8 cellular contexts compared by ENCODE assay signal in genomic region chr3:25662921-25663320, GRCh38. TPM values are rescaled to one million over a fixed set of nuclear protein-coding genes. Genes with fewer than 3 reads are reported as not detected.
DNase-seq lines count a peak whose midpoint lies in the region; ATAC-seq, FAIRE-seq and TF ChIP-seq lines count a peak whose summit lies in the region.

No MANE protein-coding gene starts in this region.

- H3K9me3 ChIP-seq in SJCRH30 (replicated peaks) (no peaks in the 10 kb centered on the region), esophagus muscularis mucosa (no peaks in the 10 kb centered on the region), pancreas (no peaks in the 10 kb centered on the region)

- 4% methylated on average over 4 of the region's 4 CpGs for WGBS in esophagus muscularis mucosa
- WGBS in pancreas, 2 donors, result 0 to 1% methylated on average over 4 of the region's 4 CpGs

- H3K4me1 ChIP-seq in SJCRH30, result peaks cover 11% of the 10 kb centered on the region
- peaks cover 33 to 60% (median 54%) of the 10 kb centered on the region in 4 donors for H3K4me1 ChIP-seq in esophagus muscularis mucosa
- H3K4me1 ChIP-seq in pancreas, result peaks cover 25 to 46% (median 26%) of the 10 kb centered on the region in 3 donors

- TF ChIP-seq POLR2A in esophagus muscularis mucosa (IDR thresholded peaks at IDR 0.05; ENCODE audit: low read depth), result no peak

- H3K27me3 ChIP-seq in SJCRH30 (no peaks in the 10 kb centered on the region), esophagus muscularis mucosa (no peaks in the 10 kb centered on the region), pancreas (no peaks in the 10 kb centered on the region)

- FAIRE-seq in pancreas (lab: Jason Lieb, UNC), result no peak

- H3K36me3 ChIP-seq in SJCRH30, result no peaks in the 10 kb centered on the region
- H3K36me3 ChIP-seq in esophagus muscularis mucosa, result no peaks in the 10 kb centered on the region
- H3K36me3 ChIP-seq in pancreas, result no peaks in the 10 kb centered on the region

- peak overlapping the region; percentile 85 for H3K4me3 ChIP-seq in SJCRH30
- H3K4me3 ChIP-seq in esophagus muscularis mucosa, result peak overlapping the region; percentile 68 to 90 (median 80)
- peak overlapping the region; percentile 58 to 76 (median 66) for H3K4me3 ChIP-seq in pancreas

- TF ChIP-seq EP300 in esophagus muscularis mucosa (IDR thresholded peaks at IDR 0.05), result no peak

- ATAC-seq in pancreas (no peak), HG02759 (IDR thresholded peaks at IDR 0.05; ENCODE audit: unreplicated experiment) (no peak), GM19452 (IDR thresholded peaks at IDR 0.05; ENCODE audit: unreplicated experiment) (no peak), HG03457 (IDR thresholded peaks at IDR 0.05; ENCODE audit: unreplicated experiment) (no peak)

- peak; percentile 9 for DNase-seq in EH (ENCODE audit: low read depth)
- DNase-seq in SJCRH30, result no peak
- DNase-seq in esophagus muscularis mucosa (ENCODE audit: extremely low spot score), result no peak
- no peak for DNase-seq in pancreas
- DNase-seq in GDM1 (lab: John Stamatoyannopoulos, UW), result no peak

- TF ChIP-seq CTCF in esophagus muscularis mucosa (IDR thresholded peaks at IDR 0.05), result no peak
- no peak for TF ChIP-seq CTCF in pancreas (IDR thresholded peaks at IDR 0.05)

- H3K27ac ChIP-seq in SJCRH30 (no peak overlapping the region), esophagus muscularis mucosa (replicated peaks in 1 of 4) (peak overlapping the region; percentile 96 to 99 (median 98)), pancreas (peak overlapping the region in 3 of 4 donors; percentile 82 to 97 (median 95))

- intact Hi-C loops in esophagus muscularis mucosa (cut with DNase I) (no loop called here), pancreas (cut with DNase I) (loop anchor here in 1 of 3 donors (10.0 kb wide), 1 partner anchor 122 kb away; the partner anchor contains the start of gene NGLY1)

RNA-seq across cellular contexts. Expression of gene TOP2B, which starts 1.8 kb away (rescaled TPM):
- total RNA-seq in SJCRH30 (2014; rRNA removed; shearing (Covaris generic)), result 231 and 247 TPM in 2 replicates
- total RNA-seq in esophagus muscularis mucosa, result 100 to 1,000 TPM in 3 of 4 donors, 10 to 100 TPM in 1; 87.1 to 115 (median 107) TPM
- total RNA-seq in pancreas, result 10 to 100 TPM; 28.9 to 67.7 (median 40.2) TPM
- polyA plus RNA-seq in pancreas, result 10 to 100 TPM; 17.7 to 48.6 TPM
